In genomic region chr18:12236934-12237832, GRCh38 we compare ENCODE assay signal across 9 cellular contexts. TPM values are rescaled to one million over a fixed set of nuclear protein-coding genes. Genes with fewer than 3 reads are reported as not detected.
DNase-seq lines count a peak whose midpoint lies in the region; ATAC-seq and TF ChIP-seq lines count a peak whose summit lies in the region.
"Had no signal": no experiment of that assay in that cellular context is flagged by ENCODE, and none has a peak within 500 bp of the region (broad histone marks: within the 10 kb centered on the region; RNA-seq: fewer than 3 reads in every experiment).

No MANE protein-coding gene starts in this region.

- peak; percentile 70 for ATAC-seq in GM21367 (IDR thresholded peaks at IDR 0.05; ENCODE audit: unreplicated experiment)

- intact Hi-C loops in activated naive CD4-positive, alpha-beta T cell treated with anti-CD3 and anti-CD28 coated beads for 36 hours (cut with micrococcal nuclease): loop anchor here (1.0 to 10.0 kb wide), 2 partner anchors 182 to 299 kb away; no protein-coding TSS in a partner anchor
- intact Hi-C loops in cardiac septum (cut with DNase I): no loop called here

- no peak overlapping the region for H3K27ac Mint-ChIP-seq in activated naive CD4-positive, alpha-beta T cell treated with anti-CD3 and anti-CD28 coated beads for 36 hours
- H3K27ac Mint-ChIP-seq: T-helper 1 cell treated with Interleukin-12 subunit alpha and Interleukin-12 subunit beta and Interleukin-4 antibody, amounts not matched to agents 30 μg/mL and 1 μg/mL, for 36 hours had no signal

- CTCF ChIA-PET in activated naive CD4-positive, alpha-beta T cell treated with anti-CD3 and anti-CD28 coated beads for 36 hours (lab: Charles Lee): interaction anchor here (0.6 to 1.9 kb wide), 6 partner anchors 8 to 546 kb away, joined by 3 to 6 read pairs (median 4); no protein-coding TSS in a partner anchor

- H3K9me3 ChIP-seq in SK-N-MC (ENCODE audit: low read depth, low read length): no peaks in the 10 kb centered on the region

- no peak overlapping the region for H3K27ac ChIP-seq in SK-N-MC

- H3K9me3 Mint-ChIP-seq in activated naive CD4-positive, alpha-beta T cell treated with anti-CD3 and anti-CD28 coated beads for 36 hours: no peaks in the 10 kb centered on the region
- H3K9me3 Mint-ChIP-seq: T-helper 1 cell treated with Interleukin-12 subunit alpha and Interleukin-12 subunit beta and Interleukin-4 antibody, amounts not matched to agents 30 μg/mL and 1 μg/mL, for 36 hours had no signal

- peak; percentile 93 for TF ChIP-seq CTCF in retinal pigment epithelial cell (conservative IDR thresholded peaks at IDR 0.05; ENCODE audit: low read depth, low read length)

- H3K36me3 Mint-ChIP-seq in activated naive CD4-positive, alpha-beta T cell treated with anti-CD3 and anti-CD28 coated beads for 36 hours (ENCODE audit: low read depth): no peaks in the 10 kb centered on the region

- DNase-seq in CMK (ENCODE audit: low read depth) (peak; percentile 7), KG1 (lab: John Stamatoyannopoulos, UW) (peak; percentile 58), SK-N-MC (ENCODE audit: low read depth, low spot score) (no peak), cardiac septum (ENCODE audit: low spot score) (peak; percentile 86), retinal pigment epithelial cell (ENCODE audit: low read depth) (no peak), cortex of kidney (lab: John Stamatoyannopoulos, UW) (no peak)
- peak; percentile 78 for DNase-seq in activated naive CD4-positive, alpha-beta T cell treated with anti-CD3 and anti-CD28 coated beads for 36 hours

- no peaks in the 10 kb centered on the region for H3K36me3 ChIP-seq in SK-N-MC (ENCODE audit: insufficient read depth, low read length)

- no peak overlapping the region for H3K4me3 Mint-ChIP-seq in activated naive CD4-positive, alpha-beta T cell treated with anti-CD3 and anti-CD28 coated beads for 36 hours
- H3K4me3 Mint-ChIP-seq: T-helper 1 cell treated with Interleukin-12 subunit alpha and Interleukin-12 subunit beta and Interleukin-4 antibody, amounts not matched to agents 30 μg/mL and 1 μg/mL, for 36 hours had no signal

- H3K4me3 ChIP-seq in SK-N-MC (peak overlapping the region; percentile 26; the same call in 1 of the 2 replicates), retinal pigment epithelial cell (ENCODE audit: low read length) (no peak overlapping the region)

- H3K4me1 Mint-ChIP-seq in activated naive CD4-positive, alpha-beta T cell treated with anti-CD3 and anti-CD28 coated beads for 36 hours (ENCODE audit: low read depth): no peaks in the 10 kb centered on the region

- H3K9ac ChIP-seq in SK-N-MC (ENCODE audit: insufficient read length): no peak overlapping the region

- peaks cover 13% of the 10 kb centered on the region for H3K27me3 Mint-ChIP-seq in activated naive CD4-positive, alpha-beta T cell treated with anti-CD3 and anti-CD28 coated beads for 36 hours (ENCODE audit: low read depth)

RNA-seq across cellular contexts. Expression of gene CIDEA, which starts 17.0 kb away (rescaled TPM):
- not detected for total RNA-seq in activated naive CD4-positive, alpha-beta T cell treated with anti-CD3 and anti-CD28 coated beads for 36 hours
- 0.40 TPM for total RNA-seq in cardiac septum

Comparison
In these comparisons a context has a peak if more than half of its experiments do, and no peak if none do; other contexts are left out.
1. DNase-seq: peak in CMK (single experiment), KG1 (single experiment), activated naive CD4-positive, alpha-beta T cell treated with anti-CD3 and anti-CD28 coated beads for 36 hours (single experiment) and cardiac septum (single experiment); none in SK-N-MC (single experiment), retinal pigment epithelial cell (single experiment) and cortex of kidney (single experiment).